ENCODE assay signal across 9 cellular contexts in the genomic region with DNA sequence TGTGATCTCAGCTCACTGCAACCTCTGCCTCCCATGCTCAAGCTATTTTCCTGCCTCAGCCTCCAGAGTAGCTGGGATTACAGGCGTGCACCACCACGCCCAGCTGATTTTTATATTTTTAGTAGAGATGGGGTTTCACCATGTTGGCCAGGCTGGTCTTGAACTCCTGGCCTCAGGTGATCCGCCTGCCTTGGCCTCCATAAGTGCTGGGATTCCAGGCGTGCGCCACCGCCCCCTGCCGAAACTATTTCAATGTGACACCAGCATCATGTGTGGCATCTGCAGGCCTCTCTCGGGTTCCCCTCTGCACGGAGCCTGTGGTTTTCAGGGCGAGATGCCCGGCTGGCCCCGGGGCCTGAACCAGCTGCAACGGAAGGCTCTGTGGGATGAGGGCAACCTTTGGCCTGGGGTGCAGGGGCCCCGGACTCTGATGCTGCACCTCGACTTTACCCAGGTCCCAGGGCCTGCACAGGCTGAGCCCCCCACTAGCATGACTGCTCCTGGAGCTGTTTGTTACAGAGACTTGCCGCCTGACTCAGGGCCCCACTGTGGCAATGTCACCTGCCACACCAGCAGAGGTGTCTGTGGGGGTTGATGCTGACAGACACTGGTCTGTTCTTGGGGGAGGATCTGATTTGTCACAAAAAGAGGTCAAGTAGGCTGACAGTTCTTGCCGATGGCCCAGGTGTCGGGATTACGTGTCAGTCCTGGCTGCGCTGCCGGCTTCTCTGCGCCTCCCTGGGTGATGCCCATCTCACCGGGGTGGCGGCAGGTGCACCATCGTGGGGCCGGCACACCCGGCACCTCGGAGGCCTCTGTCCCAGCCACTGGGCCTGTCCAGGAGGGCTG. TPM values are rescaled to one million over a fixed set of nuclear protein-coding genes. Genes with fewer than 3 reads are reported as not detected.
DNase-seq lines count a peak whose midpoint lies in the region; ATAC-seq, FAIRE-seq and TF ChIP-seq lines count a peak whose summit lies in the region.
"Had no signal": no experiment of that assay in that cellular context is flagged by ENCODE, and none has a peak within 500 bp of the region (broad histone marks: within the 10 kb centered on the region; RNA-seq: fewer than 3 reads in every experiment).

No MANE protein-coding gene starts in this region.

- no peaks in the 10 kb centered on the region for H4K20me1 ChIP-seq in H1 (replicated peaks in 1 of 2; ENCODE audit: control insufficient read depth in 1 of 2, insufficient read depth in 2 of 2, low read length in 2 of 2)

- H2BK120ac ChIP-seq in H1 (replicated peaks; ENCODE audit: low read depth, low read length) = no peak overlapping the region

- WGBS in H1 (ENCODE audit: extremely low coverage in 1 of 2, insufficient coverage in 1 of 2, insufficient read length in 1 of 2, insufficient replicate concordance in 2 of 2, low coverage in 1 of 2, low lambda C conversion rate in 2 of 2, missing lambda C conversion rate in 1 of 2), 2 experiments = 91% methylated on average over 28 of the region's 28 CpGs; no CpG with 5 or more reads in 1 of the 2 experiments

- FAIRE-seq in H1 (lab: Jason Lieb, UNC) = no peak

- no peak overlapping the region for H3K9ac ChIP-seq in H1 (replicated peaks in 1 of 4; ENCODE audit: extremely low read depth in 1 of 4, low read depth in 3 of 4, low read length in 3 of 4)
- H3K9ac ChIP-seq: neural progenitor cell had no signal

- no peak overlapping the region for H3K4me2 ChIP-seq in H1 (ENCODE audit: insufficient read depth in 1 of 2, low read depth in 2 of 2, low read length in 2 of 2)
- H3K4me2 ChIP-seq: neural progenitor cell had no signal

- H3K56ac ChIP-seq in H1 (replicated peaks; ENCODE audit: insufficient read length, low read depth, low read length) = no peak overlapping the region

- no peaks in the 10 kb centered on the region for H3K23me2 ChIP-seq in H1 (ENCODE audit: low read depth, low read length)

- H4K8ac ChIP-seq in H1 (ENCODE audit: extremely low read depth, insufficient read depth, low read length) = no peak overlapping the region

- H3K79me2 ChIP-seq in H1 (ENCODE audit: control insufficient read depth in 1 of 2, insufficient read depth in 2 of 2, low read length in 2 of 2) = no peaks in the 10 kb centered on the region

- H3K18ac ChIP-seq in H1 (ENCODE audit: extremely low read depth, low read length) = no peak overlapping the region

- ATAC-seq in GM21447 (IDR thresholded peaks at IDR 0.05; ENCODE audit: unreplicated experiment) = no peak

- no peaks in the 10 kb centered on the region for H3K9me3 ChIP-seq in H1 (ENCODE audit: insufficient read depth in 2 of 2, low read depth in 1 of 2, low read length in 1 of 2)

- no peak for TF ChIP-seq EP300 in H1 (IDR thresholded peaks at IDR 0.05; ENCODE audit: borderline replicate concordance in 1 of 2, low read depth in 2 of 2, low read length in 2 of 2)

- no peaks in the 10 kb centered on the region for H3K36me3 ChIP-seq in H1 (ENCODE audit: control insufficient read depth in 2 of 4, insufficient read depth in 4 of 4, low read length in 3 of 4)
- H3K36me3 ChIP-seq: neural progenitor cell had no signal

- H3K4ac ChIP-seq in H1 (replicated peaks; ENCODE audit: insufficient read length, low read depth, low read length) = no peak overlapping the region

- peak; percentile 20 for DNase-seq in stimulated activated naive CD4-positive, alpha-beta T cell treated with Interleukin-2 at 50 U/mL for 16 hours (lab: John Stamatoyannopoulos, UW)
- no peak for DNase-seq in stimulated activated naive CD4-positive, alpha-beta T cell (lab: John Stamatoyannopoulos, UW)
- DNase-seq in RPMI8226 (peak; percentile 96), H1 (ENCODE audit: low read depth in 1 of 2, low spot score in 2 of 2) (no peak), DMS153 treated with DMSO at 0.1 percent for 48 hours (lab: John Stamatoyannopoulos, UW; ENCODE audit: unreplicated experiment) (no peak), D341Med (ENCODE audit: low spot score) (no peak), NCI-H226 (no peak)

- no peak overlapping the region for H2AFZ ChIP-seq in H1 (ENCODE audit: low read length)
- H2AFZ ChIP-seq: neural progenitor cell had no signal

- no peak overlapping the region for H2AK5ac ChIP-seq in H1 (ENCODE audit: low read depth, low read length)

- H3K79me1 ChIP-seq in H1 (ENCODE audit: low read depth, low read length) = no peaks in the 10 kb centered on the region

- H3K14ac ChIP-seq in H1 (ENCODE audit: insufficient read length) = no peak overlapping the region

- H3K27ac ChIP-seq in H1 (ENCODE audit: low read depth, low read length) = no peak overlapping the region
- H3K27ac ChIP-seq: neural progenitor cell had no signal

- TF ChIP-seq POLR2A in H1 (IDR thresholded peaks at IDR 0.05; ENCODE audit: control extremely low read depth in 1 of 2, low read depth in 2 of 2, low read length in 2 of 2) = no peak

- peak in 1 of 2 experiments; percentile 19; a peak in 1 of 4 replicates for TF ChIP-seq RAD21 in H1 (IDR thresholded peaks at IDR 0.05 in 1 of 2, conservative IDR thresholded peaks at IDR 0.05 in 1 of 2; ENCODE audit: low read depth in 2 of 2, low read length in 2 of 2)

- H3K23ac ChIP-seq in H1 (ENCODE audit: insufficient read length) = no peak overlapping the region

- no peaks in the 10 kb centered on the region; a peak in 1 of 7 replicates for H3K27me3 ChIP-seq in H1 (replicated peaks in 1 of 4; ENCODE audit: control insufficient read depth in 3 of 4, extremely low read depth in 1 of 4, insufficient read depth in 3 of 4, low read length in 3 of 4)
- H3K27me3 ChIP-seq: neural progenitor cell had no signal

- no peaks in the 10 kb centered on the region; a peak in 1 of 7 replicates for H3K4me1 ChIP-seq in H1 (replicated peaks in 1 of 4; ENCODE audit: control insufficient read depth in 3 of 4, insufficient read depth in 4 of 4, low read length in 3 of 4)

- no peak overlapping the region for H2BK5ac ChIP-seq in H1 (ENCODE audit: low read depth, low read length)

- CTCF ChIA-PET in H1 (lab: Charles Lee; ENCODE audit: partially characterized antibody) = interaction anchor here (0.6 to 2.3 kb wide), 34 partner anchors 11 to 1738 kb away, joined by 3 to 9 read pairs (median 4); a partner anchor contains a TSS

- no peak overlapping the region for H4K91ac ChIP-seq in H1 (replicated peaks; ENCODE audit: insufficient read length, low read length)

- TF ChIP-seq CTCF in H1 (IDR thresholded peaks at IDR 0.05; ENCODE audit: control extremely low read depth in 1 of 3, insufficient read depth in 1 of 3, low read depth in 1 of 3, low read length in 3 of 3) = peak; percentile 7 to 37 (median 30)

- H2BK20ac ChIP-seq in H1 (ENCODE audit: low read length) = no peak overlapping the region

- POLR2A ChIA-PET in H1 (lab: Charles Lee; ENCODE audit: partially characterized antibody) = interaction anchor here (0.6 kb wide), 1 partner anchor 56 kb away, joined by 3 read pairs; no protein-coding TSS in a partner anchor

- no peak overlapping the region for H4K5ac ChIP-seq in H1 (ENCODE audit: insufficient read length, low read depth, low read length)

- no peak overlapping the region for H2BK12ac ChIP-seq in H1 (ENCODE audit: low read depth, low read length)

- no peak overlapping the region for H3K4me3 ChIP-seq in H1 (ENCODE audit: extremely low read depth in 1 of 4, insufficient read depth in 2 of 4, low read depth in 3 of 4, low read length in 4 of 4)
- H3K4me3 ChIP-seq: neural progenitor cell had no signal

- no peak overlapping the region for H2BK15ac ChIP-seq in H1 (ENCODE audit: low read length)

RNA-seq across cellular contexts. Expression of a gene that starts 8.6 kb away (rescaled TPM):
- 0.38 and 0.54 TPM in 2 replicates for total RNA-seq in H1 (2021; fragmentation: NEBNext Ultra II Directional; extraction: Animal tissue kit (Norgen Biotek cat#: 25700))
- polyA plus RNA-seq in H1 (2011; rRNA removed) = 0.46 and 0.80 TPM in 2 replicates
- 0.85 TPM for polyA plus RNA-seq in H1 (2011; cell fraction: cytosol; rRNA removed)
- 0.83 TPM for polyA plus RNA-seq in H1 (2011; cell fraction: nucleus; rRNA removed)
- 0.40 to 1.3 TPM (median 0.64 TPM) in 4 replicates for polyA plus RNA-seq in H1 (2012, experiment 1 of 2)
- polyA plus RNA-seq in H1 (2012, experiment 2 of 2) = 0.38 TPM
- polyA plus RNA-seq in H1 (2013, experiment 1 of 2) = 0.28 TPM
- polyA plus RNA-seq in H1 (2013, experiment 2 of 2) = 0.35 TPM
- 1.6 TPM in 2 replicates for polyA minus RNA-seq in H1 (2011; rRNA and poly(A)+ RNA removed)
- polyA minus RNA-seq in H1 (2011; cell fraction: cytosol; rRNA and poly(A)+ RNA removed) = 0.95 TPM
- polyA minus RNA-seq in H1 (2011; cell fraction: nucleus; rRNA and poly(A)+ RNA removed) = 0.60 TPM

RNA-seq across cellular contexts. Expression of a gene that starts 16.8 kb away (rescaled TPM):
- total RNA-seq in H1 (2021; fragmentation: NEBNext Ultra II Directional; extraction: Animal tissue kit (Norgen Biotek cat#: 25700)) = 0.20 and 0.57 TPM in 2 replicates
- 0.46 and 0.65 TPM in 2 replicates for polyA plus RNA-seq in H1 (2011; rRNA removed)
- 0.69 TPM for polyA plus RNA-seq in H1 (2011; cell fraction: cytosol; rRNA removed)
- 0.36 TPM for polyA plus RNA-seq in H1 (2011; cell fraction: nucleus; rRNA removed)
- 0.42 to 0.99 TPM (median 0.48 TPM) in 3 of 4 replicates, not detected in the other for polyA plus RNA-seq in H1 (2012, experiment 1 of 2)
- 0.29 TPM for polyA plus RNA-seq in H1 (2012, experiment 2 of 2)
- polyA plus RNA-seq in H1 (2013, experiment 1 of 2) = 0.14 TPM
- 0.20 TPM for polyA plus RNA-seq in H1 (2013, experiment 2 of 2)
- polyA minus RNA-seq in H1 (2011; rRNA and poly(A)+ RNA removed) = 0.35 and 0.68 TPM in 2 replicates
- not detected for polyA minus RNA-seq in H1 (2011; cell fraction: cytosol; rRNA and poly(A)+ RNA removed)
- polyA minus RNA-seq in H1 (2011; cell fraction: nucleus; rRNA and poly(A)+ RNA removed) = not detected

RNA-seq across cellular contexts. Expression of a gene that starts 21.2 kb away (rescaled TPM):
- total RNA-seq in H1 (2021; fragmentation: NEBNext Ultra II Directional; extraction: Animal tissue kit (Norgen Biotek cat#: 25700)) = 0.63 TPM in 1 of 2 replicates, not detected in the other
- polyA plus RNA-seq in H1 (2011; rRNA removed) = 0.27 and 0.49 TPM in 2 replicates
- polyA plus RNA-seq in H1 (2011; cell fraction: cytosol; rRNA removed) = 0.16 TPM
- 0.73 TPM for polyA plus RNA-seq in H1 (2011; cell fraction: nucleus; rRNA removed)
- 0.17 to 0.27 TPM (median 0.20 TPM) in 3 of 4 replicates, not detected in the other for polyA plus RNA-seq in H1 (2012, experiment 1 of 2)
- not detected for polyA plus RNA-seq in H1 (2012, experiment 2 of 2)
- polyA plus RNA-seq in H1 (2013, experiment 1 of 2) = 0.47 TPM
- 0.33 TPM for polyA plus RNA-seq in H1 (2013, experiment 2 of 2)
- polyA minus RNA-seq in H1 (2011; rRNA and poly(A)+ RNA removed) = not detected in 2 replicates
- polyA minus RNA-seq in H1 (2011; cell fraction: cytosol; rRNA and poly(A)+ RNA removed) = not detected
- not detected for polyA minus RNA-seq in H1 (2011; cell fraction: nucleus; rRNA and poly(A)+ RNA removed)

RNA-seq across cellular contexts. Expression of a gene that starts 33.0 kb away (rescaled TPM):
- 0.86 and 1.3 TPM in 2 replicates for total RNA-seq in H1 (2021; fragmentation: NEBNext Ultra II Directional; extraction: Animal tissue kit (Norgen Biotek cat#: 25700))
- polyA plus RNA-seq in H1 (2011; rRNA removed) = 0.83 and 1.8 TPM in 2 replicates
- 0.90 TPM for polyA plus RNA-seq in H1 (2011; cell fraction: cytosol; rRNA removed)
- polyA plus RNA-seq in H1 (2011; cell fraction: nucleus; rRNA removed) = 1.3 TPM
- 0.37 to 2.0 TPM (median 1.2 TPM) in 4 replicates for polyA plus RNA-seq in H1 (2012, experiment 1 of 2)
- 0.37 TPM for polyA plus RNA-seq in H1 (2012, experiment 2 of 2)
- 1.7 TPM for polyA plus RNA-seq in H1 (2013, experiment 1 of 2)
- polyA plus RNA-seq in H1 (2013, experiment 2 of 2) = 1.9 TPM
- polyA minus RNA-seq in H1 (2011; rRNA and poly(A)+ RNA removed) = 0.12 TPM in 1 of 2 replicates, not detected in the other
- not detected for polyA minus RNA-seq in H1 (2011; cell fraction: cytosol; rRNA and poly(A)+ RNA removed)
- 0.50 TPM for polyA minus RNA-seq in H1 (2011; cell fraction: nucleus; rRNA and poly(A)+ RNA removed)

Comparison
In these comparisons a context has a peak if more than half of its experiments do, and no peak if none do; other contexts are left out.
1. DNase-seq: peak in stimulated activated naive CD4-positive, alpha-beta T cell treated with Interleukin-2 at 50 U/mL for 16 hours (single experiment) and RPMI8226 (single experiment); none in stimulated activated naive CD4-positive, alpha-beta T cell (0 of 6), H1 (0 of 2), DMS153 treated with DMSO at 0.1 percent for 48 hours (single experiment), D341Med (single experiment) and NCI-H226 (single experiment).